33 cellular contexts compared by ENCODE assay signal in genomic region chr12:118493962-118494361, GRCh38.
"Had no signal": no experiment of that assay in that cellular context is flagged by ENCODE, and none has a peak within 500 bp of the region (broad histone marks: within the 10 kb centered on the region; RNA-seq: fewer than 3 reads in every experiment).

No MANE protein-coding gene starts in this region.

- DNase-seq: activated B cell treated with CpG ODN at 0.5 μM for 24 hours; activated CD4-positive, alpha-beta memory T cell treated with anti-CD3 and anti-CD28 coated beads, Interleukin-2, amount 10 ng/mL, durations not matched to agents 7 days and 5 days; activated CD4-positive, alpha-beta T cell treated with anti-CD3 and anti-CD28 coated beads for 1 hour; activated CD4-positive, alpha-beta T cell treated with anti-CD3 and anti-CD28 coated beads for 48 hours; activated CD8-positive, alpha-beta memory T cell treated with anti-CD3 and anti-CD28 coated beads for 24 hours; activated CD8-positive, alpha-beta memory T cell treated with anti-CD3 and anti-CD28 coated beads, Interleukin-2, amount 10 ng/mL, durations not matched to agents 7 days and 5 days; activated CD8-positive, alpha-beta memory T cell treated with anti-CD3 and anti-CD28 coated beads, Interleukin-2, amount 50 U/mL, for 48 hours; activated effector memory CD4-positive, alpha-beta T cell treated with Interleukin-2 at 50 U/mL for 16 hours; activated naive CD4-positive, alpha-beta T cell; activated naive CD4-positive, alpha-beta T cell treated with anti-CD3 and anti-CD28 coated beads, Interleukin-2, amount 50 U/mL, for 16 hours; activated naive CD8-positive, alpha-beta T cell treated with anti-CD3 and anti-CD28 coated beads for 36 hours; activated T-cell treated with anti-CD3 and anti-CD28 coated beads, Interleukin-2, amount 50 U/mL, for 48 hours; amniotic stem cell; colonic mucosa; NCI-H1436 treated with DMSO at 0.1 percent for 48 hours; NCI-H187 treated with DMSO at 0.1 percent for 48 hours; NCI-H2081; NCI-H2171; NCI-H524; NCI-H82; PC-9; SIG-M5; T-helper 1 cell; T-helper 2 cell; T-helper 9 cell had no signal

- H3K36me3 ChIP-seq: ascending aorta, cardiac muscle cell, colonic mucosa had no signal

- H3K36me3 Mint-ChIP-seq: activated CD8-positive, alpha-beta memory T cell treated with anti-CD3 and anti-CD28 coated beads, Interleukin-2, amount 10 ng/mL, durations not matched to agents 7 days and 5 days; activated naive CD8-positive, alpha-beta T cell treated with anti-CD3 and anti-CD28 coated beads for 36 hours had no signal

- H3K27me3 ChIP-seq: ascending aorta, cardiac muscle cell, colonic mucosa had no signal

- ATAC-seq: activated CD8-positive, alpha-beta memory T cell treated with anti-CD3 and anti-CD28 coated beads, Interleukin-2, amount 10 ng/mL, durations not matched to agents 7 days and 5 days; Right ventricle myocardium inferior; SK-N-SH treated with all-trans-retinoic acid at 6 μM for 48 hours had no signal

- H3K4me1 ChIP-seq: ascending aorta, colonic mucosa had no signal

- H3K9me3 Mint-ChIP-seq: activated CD4-positive, alpha-beta memory T cell treated with anti-CD3 and anti-CD28 coated beads, Interleukin-2, amount 10 ng/mL, durations not matched to agents 7 days and 5 days; activated naive CD8-positive, alpha-beta T cell treated with anti-CD3 and anti-CD28 coated beads for 36 hours; central memory CD8-positive, alpha-beta T cell had no signal

- H2AFZ ChIP-seq: PC-9 had no signal

- H3K4me1 Mint-ChIP-seq: activated B cell treated with CpG ODN at 0.5 μM for 24 hours; activated CD4-positive, alpha-beta memory T cell treated with anti-CD3 and anti-CD28 coated beads, Interleukin-2, amount 10 ng/mL, durations not matched to agents 7 days and 5 days; activated CD8-positive, alpha-beta memory T cell treated with anti-CD3 and anti-CD28 coated beads, Interleukin-2, amount 10 ng/mL, durations not matched to agents 7 days and 5 days; activated naive CD8-positive, alpha-beta T cell treated with anti-CD3 and anti-CD28 coated beads for 36 hours; central memory CD8-positive, alpha-beta T cell had no signal

- H3K4me2 ChIP-seq: KMS-11, PC-9 had no signal

- H3K27ac ChIP-seq: ascending aorta, cardiac muscle cell, colonic mucosa, KMS-11, PC-9, RWPE1, VCaP had no signal

- H3K4me3 Mint-ChIP-seq: activated B cell treated with CpG ODN at 0.5 μM for 24 hours; activated CD4-positive, alpha-beta memory T cell treated with anti-CD3 and anti-CD28 coated beads, Interleukin-2, amount 10 ng/mL, durations not matched to agents 7 days and 5 days; activated CD8-positive, alpha-beta memory T cell treated with anti-CD3 and anti-CD28 coated beads, Interleukin-2, amount 10 ng/mL, durations not matched to agents 7 days and 5 days; activated naive CD8-positive, alpha-beta T cell treated with anti-CD3 and anti-CD28 coated beads for 36 hours; central memory CD8-positive, alpha-beta T cell had no signal

- H3K4me3 ChIP-seq: ascending aorta, cardiac muscle cell, colonic mucosa, PC-9 had no signal

- H3K27me3 Mint-ChIP-seq: activated B cell treated with CpG ODN at 0.5 μM for 24 hours; activated CD4-positive, alpha-beta memory T cell treated with anti-CD3 and anti-CD28 coated beads, Interleukin-2, amount 10 ng/mL, durations not matched to agents 7 days and 5 days; activated CD8-positive, alpha-beta memory T cell treated with anti-CD3 and anti-CD28 coated beads, Interleukin-2, amount 10 ng/mL, durations not matched to agents 7 days and 5 days had no signal

- H3K27ac Mint-ChIP-seq: activated B cell treated with CpG ODN at 0.5 μM for 24 hours; activated CD4-positive, alpha-beta memory T cell treated with anti-CD3 and anti-CD28 coated beads, Interleukin-2, amount 10 ng/mL, durations not matched to agents 7 days and 5 days; activated CD8-positive, alpha-beta memory T cell treated with anti-CD3 and anti-CD28 coated beads, Interleukin-2, amount 10 ng/mL, durations not matched to agents 7 days and 5 days; activated naive CD8-positive, alpha-beta T cell treated with anti-CD3 and anti-CD28 coated beads for 36 hours had no signal
